8 cellular contexts compared by ENCODE assay signal in genomic region chr12:51238510-51239334, GRCh38. TPM values are rescaled to one million over a fixed set of nuclear protein-coding genes. Genes with fewer than 3 reads are reported as not detected.
DNase-seq lines count a peak whose midpoint lies in the region; ATAC-seq lines count a peak whose summit lies in the region.

A gene with protein sequence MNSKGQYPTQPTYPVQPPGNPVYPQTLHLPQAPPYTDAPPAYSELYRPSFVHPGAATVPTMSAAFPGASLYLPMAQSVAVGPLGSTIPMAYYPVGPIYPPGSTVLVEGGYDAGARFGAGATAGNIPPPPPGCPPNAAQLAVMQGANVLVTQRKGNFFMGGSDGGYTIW (plus strand): TSS chr12:51238826. CDS start chr12:51238908, 82 bp downstream.

- peaks cover 44% of the 10 kb centered on the region for H3K79me2 ChIP-seq in GM23248 (ENCODE audit: insufficient read depth)

- no peaks in the 10 kb centered on the region for H4K20me1 ChIP-seq in GM23248 (ENCODE audit: insufficient read depth)

- H3K27me3 ChIP-seq in GM23248 (replicated peaks; ENCODE audit: insufficient read depth) = no peaks in the 10 kb centered on the region

- peak within 1 kb of the TSS; percentile 100 for H3K27ac ChIP-seq in GM23248

- no peaks in the 10 kb centered on the region for H3K9me3 ChIP-seq in GM23248 (ENCODE audit: low read depth)

- H3K4me3 ChIP-seq in GM23248 = peak within 1 kb of the TSS; percentile 98

- peak; percentile 96 for DNase-seq in EH (ENCODE audit: low read depth)
- DNase-seq in GM23248 = peak; percentile 97
- peak; percentile 90 for DNase-seq in Kasumi-1 (lab: John Stamatoyannopoulos, UW)
- DNase-seq in RKO (ENCODE audit: low spot score) = peak; percentile 94
- peak; percentile 92 for DNase-seq in activated T-helper 1 cell treated with anti-CD3 and anti-CD28 coated beads, Interleukin-12 subunit alpha, Interleukin-12 subunit beta, Interleukin-2, Interleukin-4 antibody, amounts not matched to agents 30 ng/mL and 10 ng/mL and 1 ng/mL, durations not matched to agents 14 hours and 24 hours and 36 hours (ENCODE audit: low spot score)
- DNase-seq in fibroblast of gingiva (ENCODE audit: low read depth) = peak; percentile 95
- DNase-seq in naive thymus-derived CD8-positive, alpha-beta T cell = peak; percentile 91 to 97 (median 94)
- DNase-seq in stimulated activated naive CD4-positive, alpha-beta T cell (lab: John Stamatoyannopoulos, UW) = peak; percentile 86 to 94 (median 92)

- POLR2A ChIA-PET in naive thymus-derived CD8-positive, alpha-beta T cell (lab: Charles Lee) = interaction anchor here (0.6 to 10.9 kb wide), 28 partner anchors 9 to 1127 kb away, joined by 3 to 204 read pairs (median 6); partner anchors contain the start of genes ATF1, BIN2, COX14 and CSRNP2

- in situ Hi-C loops in GM23248 (cut with MboI) = no loop called here

- peaks cover 21% of the 10 kb centered on the region; the same call in 1 of the 2 replicates for H3F3A ChIP-seq in GM23248 (ENCODE audit: insufficient read depth)

- H3K9ac ChIP-seq in GM23248 = peak within 1 kb of the TSS; percentile 100

- peak; percentile 89 to 90 for ATAC-seq in naive thymus-derived CD8-positive, alpha-beta T cell

- H3K27ac Mint-ChIP-seq in activated T-helper 1 cell treated with anti-CD3 and anti-CD28 coated beads, Interleukin-12 subunit alpha, Interleukin-12 subunit beta, Interleukin-2, Interleukin-4 antibody, amounts not matched to agents 30 ng/mL and 10 ng/mL and 1 ng/mL, durations not matched to agents 14 hours and 24 hours and 36 hours = peak within 1 kb of the TSS; percentile 99
- peak within 1 kb of the TSS; percentile 97 to 100 (median 99) for H3K27ac Mint-ChIP-seq in naive thymus-derived CD8-positive, alpha-beta T cell

- no peaks in the 10 kb centered on the region for H3K27me3 Mint-ChIP-seq in activated T-helper 1 cell treated with anti-CD3 and anti-CD28 coated beads, Interleukin-12 subunit alpha, Interleukin-12 subunit beta, Interleukin-2, Interleukin-4 antibody, amounts not matched to agents 30 ng/mL and 10 ng/mL and 1 ng/mL, durations not matched to agents 14 hours and 24 hours and 36 hours (ENCODE audit: insufficient read depth)
- no peaks in the 10 kb centered on the region for H3K27me3 Mint-ChIP-seq in naive thymus-derived CD8-positive, alpha-beta T cell

- peaks cover 30% of the 10 kb centered on the region for H3K36me3 ChIP-seq in GM23248 (ENCODE audit: low read depth)

- peak within 1 kb of the TSS; percentile 91 for H3K4me3 Mint-ChIP-seq in activated T-helper 1 cell treated with anti-CD3 and anti-CD28 coated beads, Interleukin-12 subunit alpha, Interleukin-12 subunit beta, Interleukin-2, Interleukin-4 antibody, amounts not matched to agents 30 ng/mL and 10 ng/mL and 1 ng/mL, durations not matched to agents 14 hours and 24 hours and 36 hours
- H3K4me3 Mint-ChIP-seq in naive thymus-derived CD8-positive, alpha-beta T cell = peak within 1 kb of the TSS; percentile 91 to 99 (median 94)

- 0 to 1% methylated on average over 54 to 70 of the region's 70 CpGs for whole genome bisulfite sequencing in GM23248 (ENCODE audit: low coverage in 1 of 2, low lambda C conversion rate in 2 of 2, missing lambda C conversion rate in 2 of 2), 2 experiments

- H3K36me3 Mint-ChIP-seq in activated T-helper 1 cell treated with anti-CD3 and anti-CD28 coated beads, Interleukin-12 subunit alpha, Interleukin-12 subunit beta, Interleukin-2, Interleukin-4 antibody, amounts not matched to agents 30 ng/mL and 10 ng/mL and 1 ng/mL, durations not matched to agents 14 hours and 24 hours and 36 hours (ENCODE audit: low read depth) = peaks cover 32% of the 10 kb centered on the region
- peaks cover 4 to 38% (median 19%) of the 10 kb centered on the region in 3 donors for H3K36me3 Mint-ChIP-seq in naive thymus-derived CD8-positive, alpha-beta T cell

- peak within 1 kb of the TSS; percentile 92 for H2AFZ ChIP-seq in GM23248

- no peaks in the 10 kb centered on the region for H3K9me3 Mint-ChIP-seq in activated T-helper 1 cell treated with anti-CD3 and anti-CD28 coated beads, Interleukin-12 subunit alpha, Interleukin-12 subunit beta, Interleukin-2, Interleukin-4 antibody, amounts not matched to agents 30 ng/mL and 10 ng/mL and 1 ng/mL, durations not matched to agents 14 hours and 24 hours and 36 hours
- H3K9me3 Mint-ChIP-seq in naive thymus-derived CD8-positive, alpha-beta T cell = no peaks in the 10 kb centered on the region

- intact Hi-C loops in activated T-helper 1 cell treated with anti-CD3 and anti-CD28 coated beads, Interleukin-12 subunit alpha, Interleukin-12 subunit beta, Interleukin-2, Interleukin-4 antibody, amounts not matched to agents 30 ng/mL and 10 ng/mL and 1 ng/mL, durations not matched to agents 14 hours and 24 hours and 36 hours (cut with micrococcal nuclease) = loop anchor here (1.0 to 2.0 kb wide), 10 partner anchors 20 to 838 kb away; partner anchors contain the start of genes ATF1, CSRNP2, LARP4 and LETMD1

- peaks cover 45% of the 10 kb centered on the region for H3K4me1 Mint-ChIP-seq in activated T-helper 1 cell treated with anti-CD3 and anti-CD28 coated beads, Interleukin-12 subunit alpha, Interleukin-12 subunit beta, Interleukin-2, Interleukin-4 antibody, amounts not matched to agents 30 ng/mL and 10 ng/mL and 1 ng/mL, durations not matched to agents 14 hours and 24 hours and 36 hours (ENCODE audit: low read depth)
- peaks cover 27 to 49% (median 42%) of the 10 kb centered on the region in 4 donors for H3K4me1 Mint-ChIP-seq in naive thymus-derived CD8-positive, alpha-beta T cell

- H3K4me1 ChIP-seq in GM23248 (ENCODE audit: insufficient read depth) = peaks cover 19% of the 10 kb centered on the region

- peak within 1 kb of the TSS; percentile 86 for H3K4me2 ChIP-seq in GM23248 (ENCODE audit: unreplicated experiment)

- no peaks in the 10 kb centered on the region for H3K9me2 ChIP-seq in GM23248 (ENCODE audit: insufficient read depth)

RNA-seq across cellular contexts. Expression of the gene that starts here (rescaled TPM):
- total RNA-seq in GM23248 (2014; rRNA removed; shearing (Covaris generic)) = 145 and 150 TPM in 2 replicates
- polyA plus RNA-seq in GM23248 (2016; fragmentation: Nextera tagmentation; extraction: Ambion mirVana) = 216 and 228 TPM in 2 replicates
- total RNA-seq in activated T-helper 1 cell treated with anti-CD3 and anti-CD28 coated beads, Interleukin-12 subunit alpha, Interleukin-12 subunit beta, Interleukin-2, Interleukin-4 antibody, amounts not matched to agents 30 ng/mL and 10 ng/mL and 1 ng/mL, durations not matched to agents 14 hours and 24 hours and 36 hours = 163 and 169 TPM in 2 replicates
- 100 to 1,000 TPM; 301 to 314 TPM for total RNA-seq in naive thymus-derived CD8-positive, alpha-beta T cell
- polyA plus RNA-seq in naive thymus-derived CD8-positive, alpha-beta T cell = 1,000 to 10,000 TPM; 1,276 to 1,317 (median 1,313) TPM

Comparison
In these comparisons a context has a peak if more than half of its experiments do, and no peak if none do; other contexts are left out.
1. Peak in every context shown above with its lines: DNase-seq, ATAC-seq, H3K4me3 ChIP-seq and H3K27ac ChIP-seq.